ENCODE assay signal across 16 cellular contexts in genomic region chr20:60008130-60008808, GRCh38. TPM values are rescaled to one million over a fixed set of nuclear protein-coding genes. Genes with fewer than 3 reads are reported as not detected.
DNase-seq lines count a peak whose midpoint lies in the region; ATAC-seq and TF ChIP-seq lines count a peak whose summit lies in the region.
"Had no signal": no experiment of that assay in that cellular context is flagged by ENCODE, and none has a peak within 500 bp of the region (broad histone marks: within the 10 kb centered on the region; RNA-seq: fewer than 3 reads in every experiment).

No MANE protein-coding gene starts in this region.

- no peak overlapping the region for H3K4me3 Mint-ChIP-seq in naive thymus-derived CD4-positive, alpha-beta T cell

- peak; percentile 44 for DNase-seq in NK-92 treated with Interleukin-12 subunit alpha and Interleukin-12 subunit beta, amount 100 ng/mL, for 24 hours (lab: John Stamatoyannopoulos, UW)
- no peak for DNase-seq in NK-92 (lab: John Stamatoyannopoulos, UW; ENCODE audit: unreplicated experiment)
- DNase-seq in RPMI8226 = peak; percentile 39
- no peak for DNase-seq in naive thymus-derived CD4-positive, alpha-beta T cell
- DNase-seq in NCI-H2196 treated with DMSO at 0.1 percent for 48 hours (lab: John Stamatoyannopoulos, UW; ENCODE audit: unreplicated experiment) = no peak
- DNase-seq in NCI-H1694 treated with DMSO at 0.1 percent for 48 hours (lab: John Stamatoyannopoulos, UW) = no peak
- no peak for DNase-seq in HEK293T (ENCODE audit: extremely low spot score)
- DNase-seq: 8988T; activated effector memory CD4-positive, alpha-beta T cell treated with anti-CD3 and anti-CD28 coated beads, Interleukin-2, amount 50 U/mL, for 16 hours; C1 segment of cervical spinal cord; foreskin melanocyte; left colon; NCI-H2227 treated with DMSO at 0.1 percent for 48 hours; stimulated activated naive CD4-positive, alpha-beta T cell had no signal

- no peak overlapping the region for H3K4me3 ChIP-seq in naive thymus-derived CD4-positive, alpha-beta T cell (ENCODE audit: low read length)
- H3K4me3 ChIP-seq: K562 had no signal

- CTCF ChIA-PET in naive thymus-derived CD4-positive, alpha-beta T cell (lab: Charles Lee) = no interaction called here
- CTCF ChIA-PET in HEK293T (lab: Yijun Ruan, JAX) = no interaction called here

- H3K4me1 Mint-ChIP-seq in naive thymus-derived CD4-positive, alpha-beta T cell = peaks cover 10 to 27% (median 25%) of the 10 kb centered on the region in 7 donors

- no peak overlapping the region for H3K27ac Mint-ChIP-seq in naive thymus-derived CD4-positive, alpha-beta T cell

- no peaks in the 10 kb centered on the region for H3K36me3 ChIP-seq in naive thymus-derived CD4-positive, alpha-beta T cell (ENCODE audit: control insufficient read depth in 2 of 3, insufficient read depth in 3 of 3, low read length in 3 of 3)

- ATAC-seq in GM18868 (IDR thresholded peaks at IDR 0.05; ENCODE audit: unreplicated experiment) = peak; percentile 66
- peak; percentile 87 for ATAC-seq in naive thymus-derived CD4-positive, alpha-beta T cell
- ATAC-seq: K562, left colon had no signal

- intact Hi-C loops in naive thymus-derived CD4-positive, alpha-beta T cell (cut with micrococcal nuclease) = no loop called here

- no peaks in the 10 kb centered on the region for H3K27me3 ChIP-seq in naive thymus-derived CD4-positive, alpha-beta T cell (ENCODE audit: control insufficient read depth in 2 of 2, insufficient read depth in 2 of 2, low read length in 2 of 2)

- H3K9me3 ChIP-seq in naive thymus-derived CD4-positive, alpha-beta T cell (ENCODE audit: control insufficient read depth in 2 of 3, low read length in 3 of 3) = no peaks in the 10 kb centered on the region

- no peaks in the 10 kb centered on the region for H3K9me3 Mint-ChIP-seq in naive thymus-derived CD4-positive, alpha-beta T cell

- H3K36me3 Mint-ChIP-seq in naive thymus-derived CD4-positive, alpha-beta T cell = peaks cover 0 to 15% (median 0%) of the 10 kb centered on the region in 5 donors

- no peak overlapping the region for H3K27ac ChIP-seq in naive thymus-derived CD4-positive, alpha-beta T cell (ENCODE audit: low read depth, low read length)

- H3K4me1 ChIP-seq in naive thymus-derived CD4-positive, alpha-beta T cell (ENCODE audit: control insufficient read depth in 2 of 2, insufficient read depth in 2 of 2, low read length in 2 of 2) = peaks cover 5 to 8% of the 10 kb centered on the region in 2 donors

- H3K27me3 Mint-ChIP-seq in naive thymus-derived CD4-positive, alpha-beta T cell = peaks cover 0 to 9% (median 6%) of the 10 kb centered on the region in 5 donors

- POLR2A ChIA-PET in naive thymus-derived CD4-positive, alpha-beta T cell (lab: Charles Lee) = no interaction called here
- POLR2A ChIA-PET in HEK293T (lab: Yijun Ruan, JAX) = no interaction called here

TF ChIP-seq in HEK293T, 16 proteins besides CTCF, POLR2A, EP300 and RAD21:
- no peak for TF ChIP-seq BHLHE40 (IDR thresholded peaks at IDR 0.05; ENCODE audit: borderline replicate concordance)
- TF ChIP-seq L3MBTL2 (conservative IDR thresholded peaks at IDR 0.05) = no peak
- no peak for TF ChIP-seq SUZ12 (IDR thresholded peaks at IDR 0.05)
- TF ChIP-seq FOXA1 (IDR thresholded peaks at IDR 0.05) = no peak
- TF ChIP-seq NFRKB (IDR thresholded peaks at IDR 0.05) = no peak
- no peak for TF ChIP-seq FOXM1 (IDR thresholded peaks at IDR 0.05; ENCODE audit: borderline replicate concordance)
- TF ChIP-seq PKNOX1 (IDR thresholded peaks at IDR 0.05) = no peak
- TF ChIP-seq FOXK2 (IDR thresholded peaks at IDR 0.05) = no peak
- no peak for TF ChIP-seq TARDBP (IDR thresholded peaks at IDR 0.05)
- no peak for TF ChIP-seq ELF4 (IDR thresholded peaks at IDR 0.05)
TF ChIP-seq in HEK293T: peak in this region for 0.

RNA-seq across cellular contexts. Expression of gene CDH26, which starts 50.0 kb away (rescaled TPM):
- 1 to 10 TPM in 4 of 5 experiments, under 1 TPM in 1; 0.58 to 6.6 (median 3.2) TPM for total RNA-seq in naive thymus-derived CD4-positive, alpha-beta T cell
- polyA plus RNA-seq in naive thymus-derived CD4-positive, alpha-beta T cell = under 1 TPM in 1 of 2 donors, not detected in 1; 0.09 TPM

Comparison
In these comparisons a context has a peak if more than half of its experiments do, and no peak if none do; other contexts are left out.
1. DNase-seq: peak in NK-92 treated with Interleukin-12 subunit alpha and Interleukin-12 subunit beta, amount 100 ng/mL, for 24 hours (single experiment) and RPMI8226 (single experiment); none in NK-92 (single experiment), naive thymus-derived CD4-positive, alpha-beta T cell (0 of 9), NCI-H2196 treated with DMSO at 0.1 percent for 48 hours (single experiment), NCI-H1694 treated with DMSO at 0.1 percent for 48 hours (single experiment) and HEK293T (single experiment).